ENCODE assay signal across 12 cellular contexts in the genomic region with DNA sequence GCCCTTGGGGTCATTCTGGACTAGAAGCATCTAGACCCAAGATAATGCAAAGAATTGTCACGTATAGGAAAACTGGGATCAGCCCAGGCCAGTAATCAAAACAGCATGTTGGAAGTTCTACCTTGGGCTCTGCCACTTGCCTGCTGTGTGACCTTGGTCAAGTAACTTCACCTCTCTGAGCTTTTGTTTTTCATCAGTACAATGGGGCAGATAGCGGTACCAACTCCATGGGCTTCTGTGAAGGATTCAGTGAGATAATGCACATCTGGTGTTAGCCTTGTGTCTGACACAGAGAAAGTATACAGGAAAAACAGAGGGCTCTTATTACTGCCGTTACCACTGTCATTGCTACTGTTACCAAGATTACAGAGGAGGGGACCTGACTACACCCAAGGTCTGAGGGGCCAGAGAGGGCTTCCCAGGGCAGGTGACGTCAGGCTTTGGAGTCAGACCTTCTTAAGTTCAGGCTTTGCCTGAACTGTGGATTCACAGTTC. TPM values are rescaled to one million over a fixed set of nuclear protein-coding genes. Genes with fewer than 3 reads are reported as not detected.
DNase-seq lines count a peak whose midpoint lies in the region; ATAC-seq, FAIRE-seq and TF ChIP-seq lines count a peak whose summit lies in the region.
"Had no signal": no experiment of that assay in that cellular context is flagged by ENCODE, and none has a peak within 500 bp of the region (broad histone marks: within the 10 kb centered on the region; RNA-seq: fewer than 3 reads in every experiment).

No MANE protein-coding gene starts in this region.

- no peaks in the 10 kb centered on the region for H3K9me2 ChIP-seq in DOHH2 (replicated peaks; ENCODE audit: control insufficient read depth, low read length)
- H3K9me2 ChIP-seq in Loucy (replicated peaks; ENCODE audit: low read depth, low read length), result no peaks in the 10 kb centered on the region

- H3K27me3 ChIP-seq in DOHH2 (ENCODE audit: control insufficient read depth, low read length), result no peaks in the 10 kb centered on the region
- no peaks in the 10 kb centered on the region for H3K27me3 ChIP-seq in Loucy (ENCODE audit: insufficient read depth, low read length, poor library complexity, severe bottlenecking)
- no peaks in the 10 kb centered on the region for H3K27me3 ChIP-seq in GM12878 (replicated peaks in 1 of 2; ENCODE audit: control insufficient read depth in 2 of 2, insufficient read depth in 2 of 2, low read length in 1 of 2)

- RAD21 ChIA-PET in GM12878 (lab: Charles Lee; ENCODE audit: unreplicated experiment), result interaction anchor here (1.2 to 2.3 kb wide), 3 partner anchors 9 to 20 kb away, joined by 3 to 19 read pairs (median 8); no protein-coding TSS in a partner anchor

- H3K9me3 ChIP-seq in DOHH2 (ENCODE audit: control insufficient read depth, insufficient read depth, low read length), result no peaks in the 10 kb centered on the region
- H3K9me3 ChIP-seq in Loucy (ENCODE audit: insufficient read depth, low read depth, low read length), result no peaks in the 10 kb centered on the region
- H3K9me3 ChIP-seq in GM12878 (replicated peaks; ENCODE audit: control insufficient read depth, insufficient read depth, low read length), result no peaks in the 10 kb centered on the region

- peaks cover 30% of the 10 kb centered on the region for H3K4me1 Mint-ChIP-seq in nephron

- H4K20me1 ChIP-seq in DOHH2 (ENCODE audit: control insufficient read depth, insufficient read depth, low read depth, low read length) (peaks cover 6% of the 10 kb centered on the region; the same call in 1 of the 2 replicates), Loucy (ENCODE audit: insufficient read depth, low read length, poor library complexity, severe bottlenecking) (peaks cover 13% of the 10 kb centered on the region), GM12878 (ENCODE audit: control insufficient read depth, insufficient read depth) (no peaks in the 10 kb centered on the region)

- SMC1A ChIA-PET in GM12878 (lab: Charles Lee; ENCODE audit: uncharacterized antibody, unreplicated experiment), result interaction anchor here (1.1 to 3.6 kb wide), 2 partner anchors 11 to 68 kb away, joined by 3 to 39 read pairs; no protein-coding TSS in a partner anchor

- no TSS peak for BruUV-seq in GM12878 (replicated peaks; lab: Mats Ljungman, UMichigan)

- peak overlapping the region in 2 of 3 experiments; percentile 10 to 48 for H3K27ac Mint-ChIP-seq in nephron

- H3K9ac ChIP-seq in Loucy (ENCODE audit: low read depth, low read length, poor library complexity, severe bottlenecking), result peak overlapping the region; percentile 26
- peak overlapping the region; percentile 48; the same call in 1 of the 2 replicates for H3K9ac ChIP-seq in GM12878 (ENCODE audit: control insufficient read depth, insufficient read depth, low read length)

- peak overlapping the region; percentile 54 for H3K4me3 ChIP-seq in DOHH2 (ENCODE audit: low read length)
- H3K4me3 ChIP-seq in Loucy (ENCODE audit: low read length, poor library complexity, severe bottlenecking), result peak overlapping the region; percentile 33
- no peak overlapping the region for H3K4me3 ChIP-seq in GM12878

- FAIRE-seq in GM12878 (lab: Jason Lieb, UNC), result no peak
- FAIRE-seq: astrocyte, D721Med, TTC549 had no signal

- H3K36me3 Mint-ChIP-seq in nephron (ENCODE audit: low read depth), result peaks cover 5% of the 10 kb centered on the region

- ATAC-seq in GM12878, result peak; percentile 5; the same call in 2 of the 3 replicates
- ATAC-seq in GM21576 (IDR thresholded peaks at IDR 0.05; ENCODE audit: unreplicated experiment), result no peak
- ATAC-seq in GM19397 (IDR thresholded peaks at IDR 0.05; ENCODE audit: unreplicated experiment), result no peak

- H3K27me3 Mint-ChIP-seq in nephron (ENCODE audit: low read depth), result no peaks in the 10 kb centered on the region

- H3K36me3 ChIP-seq in DOHH2 (ENCODE audit: control insufficient read depth, low read length), result peaks cover 12% of the 10 kb centered on the region
- peaks cover 14% of the 10 kb centered on the region; the same call in 1 of the 2 replicates for H3K36me3 ChIP-seq in Loucy (ENCODE audit: insufficient read depth, low read length)
- H3K36me3 ChIP-seq in GM12878 (ENCODE audit: control insufficient read depth in 2 of 2, insufficient read depth in 2 of 2, low read length in 1 of 2), result peaks cover 8 to 12% of the 10 kb centered on the region in 2 experiments; a peak in 3 of 4 replicates

- POLR2A ChIA-PET in GM12878 (lab: Charles Lee), result interaction anchor here (1.0 to 1.5 kb wide), 2 partner anchors 10 to 26 kb away, joined by 3 to 10 read pairs; no protein-coding TSS in a partner anchor

- peak overlapping the region; percentile 82 for H3K4me2 ChIP-seq in DOHH2 (ENCODE audit: low read length)
- peak overlapping the region; percentile 82 for H3K4me2 ChIP-seq in Loucy (ENCODE audit: low read depth, low read length, poor library complexity, severe bottlenecking)
- H3K4me2 ChIP-seq in GM12878 (ENCODE audit: control insufficient read depth, insufficient read depth), result peak overlapping the region; percentile 93; the same call in 1 of the 2 replicates

- TF ChIP-seq CTCF in DOHH2 (IDR thresholded peaks at IDR 0.05; ENCODE audit: low read depth, low read length, poor library complexity, severe bottlenecking) (no peak), Loucy (conservative IDR thresholded peaks at IDR 0.05; ENCODE audit: low read length) (no peak), GM12878 (IDR thresholded peaks at IDR 0.05 in 2 of 3, conservative IDR thresholded peaks at IDR 0.05 in 1 of 3; ENCODE audit: control insufficient read depth in 2 of 3, extremely low read depth in 1 of 3, insufficient read depth in 1 of 3, low read depth in 3 of 3, low read length in 3 of 3) (no peak), nephron (IDR thresholded peaks at IDR 0.05; ENCODE audit: unreplicated experiment in 3 of 3) (no peak)

- in situ Hi-C loops in GM12878 (cut with MboI), result no loop called here

- no peaks in the 10 kb centered on the region for H3K9me3 Mint-ChIP-seq in nephron

- intact Hi-C loops in GM12878 (cut with micrococcal nuclease; ENCODE audit: unreplicated experiment), result no loop called here

- 70% methylated on average over 4 of the region's 4 CpGs for whole genome bisulfite sequencing in GM12878 (ENCODE audit: insufficient coverage, insufficient replicate concordance, low lambda C conversion rate, missing lambda C conversion rate)

- H3K79me2 ChIP-seq in DOHH2 (ENCODE audit: control insufficient read depth, low read length) (peaks cover 80% of the 10 kb centered on the region), Loucy (ENCODE audit: insufficient read depth, low read length) (peaks cover 88% of the 10 kb centered on the region), GM12878 (ENCODE audit: control insufficient read depth, insufficient read depth, low read length) (peaks cover 50% of the 10 kb centered on the region)

- no peak for TF ChIP-seq RAD21 in GM12878 (IDR thresholded peaks at IDR 0.05; ENCODE audit: insufficient read depth, low read depth, low read length)

- no peak for TF ChIP-seq EP300 in GM12878 (IDR thresholded peaks at IDR 0.05; ENCODE audit: borderline replicate concordance in 1 of 2, control insufficient read depth in 1 of 2, low read depth in 2 of 2, low read length in 2 of 2)

- CTCF ChIA-PET in GM12878 (lab: Yijun Ruan, JAX), result interaction anchor here (1.0 to 2.2 kb wide), 3 partner anchors 9 to 41 kb away, joined by 3 to 9 read pairs (median 9); no protein-coding TSS in a partner anchor

- H3K4me1 ChIP-seq in DOHH2 (ENCODE audit: control insufficient read depth, low read length), result peaks cover 27% of the 10 kb centered on the region
- peaks cover 43% of the 10 kb centered on the region for H3K4me1 ChIP-seq in Loucy (ENCODE audit: insufficient read depth, low read length, poor library complexity, severe bottlenecking)
- H3K4me1 ChIP-seq in GM12878 (ENCODE audit: control insufficient read depth, insufficient read depth, low read length), result peaks cover 29% of the 10 kb centered on the region

- H3K27ac ChIP-seq in DOHH2 (ENCODE audit: low read depth, low read length), result peak overlapping the region; percentile 89
- H3K27ac ChIP-seq in GM12878 (ENCODE audit: control insufficient read depth, insufficient read depth), result peak overlapping the region; percentile 62

- TF ChIP-seq POLR2A in GM12878 (IDR thresholded peaks at IDR 0.05; ENCODE audit: low read depth, low read length), result no peak

- H3F3A ChIP-seq in DOHH2 (ENCODE audit: control insufficient read depth, insufficient read depth), result peaks cover 14% of the 10 kb centered on the region
- peaks cover 15% of the 10 kb centered on the region; the same call in 1 of the 2 replicates for H3F3A ChIP-seq in Loucy (ENCODE audit: low read depth)

- no peak overlapping the region for H3K4me3 Mint-ChIP-seq in nephron

- DNase-seq in GM12878 (ENCODE audit: low read depth, low spot score), result no peak
- no peak for DNase-seq in Kasumi-1 (lab: John Stamatoyannopoulos, UW)
- no peak for DNase-seq in NOMO-1 treated with DMSO at 0.1 percent for 48 hours (lab: John Stamatoyannopoulos, UW; ENCODE audit: unreplicated experiment)
- DNase-seq: kidney glomerular epithelial cell had no signal

- no peak overlapping the region for H2AFZ ChIP-seq in Loucy (ENCODE audit: low read length)
- no peak overlapping the region for H2AFZ ChIP-seq in GM12878 (ENCODE audit: control insufficient read depth, low read depth, low read length)

TF ChIP-seq in GM12878, 131 proteins besides CTCF, POLR2A, EP300 and RAD21 (continues in another document):
- TF ChIP-seq SMARCA5 (IDR thresholded peaks at IDR 0.05) (0 out of 2 replicates have a peak, but pooled peaks have one; percentile 10), CHD1 (IDR thresholded peaks at IDR 0.05; ENCODE audit: low read depth, low read length) (no peak)

RNA-seq across cellular contexts. Expression of gene CMIP, which starts 24.6 kb away (rescaled TPM):
- total RNA-seq in GM12878 (2013; cell fraction: nucleolus; rRNA removed), result 68.0 and 69.9 TPM in 2 replicates
- 4.6 and 5.1 TPM in 2 replicates for total RNA-seq in GM12878 (2014; rRNA removed)
- 5.4 and 6.3 TPM in 2 replicates for total RNA-seq in GM12878 (2014; rRNA removed; fragmentation: Illumina TruSeq; extraction: Trizol)
- 41.7 and 43.2 TPM in 2 replicates for total RNA-seq in GM12878 (2021)
- polyA plus RNA-seq in GM12878 (2011; ENCODE audit: low read depth), result 8.0 TPM
- polyA plus RNA-seq in GM12878 (2011; rRNA removed), result 2.1 and 3.8 TPM in 2 replicates
- polyA plus RNA-seq in GM12878 (2011; cell fraction: cytosol; rRNA removed), result 7.6 and 13.2 TPM in 2 replicates
- 20.8 and 26.8 TPM in 2 replicates for polyA plus RNA-seq in GM12878 (2011; cell fraction: nucleus; rRNA removed)
- 18.2 and 19.7 TPM in 2 replicates for polyA plus RNA-seq in GM12878 (2012)
- polyA plus RNA-seq in GM12878 (2014; fragmentation: Illumina TruSeq; extraction: Trizol), result 13.6 and 16.8 TPM in 2 replicates
- polyA plus RNA-seq in GM12878 (2014; fragmentation: Nextera tagmentation; extraction: Ambion mirVana), result 1 to 10 TPM; 1.4 to 1.7 TPM
- polyA plus RNA-seq in GM12878 (2014; rRNA removed), result 11.3 and 12.8 TPM in 2 replicates
- polyA plus RNA-seq in GM12878 (2016; fragmentation: Nextera tagmentation; extraction: Ambion mirVana), result 1 to 10 TPM; 1.2 to 1.5 TPM
- 13.8 and 19.1 TPM in 2 replicates for polyA minus RNA-seq in GM12878 (2011; rRNA and poly(A)+ RNA removed)
- polyA minus RNA-seq in GM12878 (2011; cell fraction: cytosol; rRNA and poly(A)+ RNA removed), result 15.9 and 18.3 TPM in 2 replicates
- polyA minus RNA-seq in GM12878 (2011; cell fraction: nucleus; rRNA and poly(A)+ RNA removed), result 13.7 and 25.9 TPM in 2 replicates
